ENCODE assay signal across 7 cellular contexts in genomic region chr17:32083549-32083948, GRCh38. TPM values are rescaled to one million over a fixed set of nuclear protein-coding genes. Genes with fewer than 3 reads are reported as not detected.
DNase-seq lines count a peak whose midpoint lies in the region; ATAC-seq and TF ChIP-seq lines count a peak whose summit lies in the region.
"Not testable (repeated sequence)": the region's sequence is repeated elsewhere in the genome, so short reads cannot be mapped to it uniquely, and the experiment has no call there.

No MANE protein-coding gene starts in this region.

- H2AFZ ChIP-seq in OCI-LY1 (ENCODE audit: low read length), result not testable (repeated sequence)

- peak overlapping the region; percentile 93 for H3K9ac ChIP-seq in OCI-LY1 (ENCODE audit: low read length)
- H3K9ac ChIP-seq in skeletal muscle satellite cell (ENCODE audit: low read depth, low read length), result peak overlapping the region; percentile 45

- H3F3A ChIP-seq in OCI-LY1 (ENCODE audit: insufficient read depth, low read length), result not testable (repeated sequence)

- H3K36me3 ChIP-seq in OCI-LY1 (ENCODE audit: insufficient read depth, low read length); skeletal muscle satellite cell (ENCODE audit: insufficient read depth, low read length): not testable (repeated sequence)

- not testable (repeated sequence) for H3K27me3 Mint-ChIP-seq in activated T-cell treated with anti-CD3 and anti-CD28 coated beads, Interleukin-2, amount 50 U/mL, for 24 hours; naive B cell

- ATAC-seq in left ventricle myocardium superior, result peak; percentile 44
- ATAC-seq in naive B cell (ENCODE audit: low read depth in 2 of 2), result peak in 1 of 2 donors; percentile 10

- not testable (repeated sequence) for H3K27ac Mint-ChIP-seq in activated T-cell treated with anti-CD3 and anti-CD28 coated beads, Interleukin-2, amount 50 U/mL, for 24 hours; naive B cell

- not testable (repeated sequence) for DNase-seq in GM12865 (ENCODE audit: low read depth); dorsolateral prefrontal cortex; left ventricle myocardium superior; naive B cell
- peak; percentile 62 for DNase-seq in activated T-cell treated with anti-CD3 and anti-CD28 coated beads, Interleukin-2, amount 50 U/mL, for 24 hours

- intact Hi-C loops in dorsolateral prefrontal cortex (cut with DNase I); left ventricle myocardium superior (cut with micrococcal nuclease): not testable (repeated sequence)

- not testable (repeated sequence) for H3K36me3 Mint-ChIP-seq in activated T-cell treated with anti-CD3 and anti-CD28 coated beads, Interleukin-2, amount 50 U/mL, for 24 hours (ENCODE audit: low read depth); naive B cell

- peak overlapping the region; percentile 78 for H3K4me2 ChIP-seq in OCI-LY1 (ENCODE audit: low read length)
- H3K4me2 ChIP-seq in skeletal muscle satellite cell (ENCODE audit: low read length), result peak overlapping the region; percentile 74

- H3K27ac ChIP-seq in OCI-LY1 (ENCODE audit: low read depth, low read length, poor library complexity, severe bottlenecking), result peak overlapping the region; percentile 86
- H3K27ac ChIP-seq in dorsolateral prefrontal cortex, result peak overlapping the region in 53 of 59 donors; percentile 28 to 88 (median 76)

- H3K27me3 ChIP-seq in OCI-LY1 (ENCODE audit: insufficient read depth, low read length); dorsolateral prefrontal cortex; skeletal muscle satellite cell (ENCODE audit: control insufficient read depth, insufficient read depth, low read length): not testable (repeated sequence)

- H4K20me1 ChIP-seq in OCI-LY1 (ENCODE audit: insufficient read depth, low read length), result not testable (repeated sequence)

- H3K9me2 ChIP-seq in OCI-LY1 (ENCODE audit: low read depth, low read length), result not testable (repeated sequence)

- H3K4me3 Mint-ChIP-seq in activated T-cell treated with anti-CD3 and anti-CD28 coated beads, Interleukin-2, amount 50 U/mL, for 24 hours, result not testable (repeated sequence)
- peak overlapping the region in 6 of 8 donors; percentile 54 to 82 (median 64) for H3K4me3 Mint-ChIP-seq in naive B cell

- peak overlapping the region; percentile 53 for H3K4me3 ChIP-seq in GM12865 (ENCODE audit: low read depth, low read length)
- H3K4me3 ChIP-seq in OCI-LY1 (ENCODE audit: low read depth, low read length, poor library complexity, severe bottlenecking), result peak overlapping the region; percentile 93
- H3K4me3 ChIP-seq in dorsolateral prefrontal cortex, result peak overlapping the region; percentile 19 to 74 (median 58)
- H3K4me3 ChIP-seq in skeletal muscle satellite cell (ENCODE audit: low read length), result peak overlapping the region; percentile 55

- TF ChIP-seq CTCF in GM12865 (IDR thresholded peaks at IDR 0.05; ENCODE audit: insufficient read depth, low read depth, low read length, missing control alignments); OCI-LY1 (IDR thresholded peaks at IDR 0.05; ENCODE audit: low read length); dorsolateral prefrontal cortex (IDR thresholded peaks at IDR 0.05 in 54 of 56, conservative IDR thresholded peaks at IDR 0.05 in 2 of 56; ENCODE audit: low read depth in 1 of 56, partially characterized antibody in 56 of 56): not testable (repeated sequence)

- not testable (repeated sequence) for H3K4me1 Mint-ChIP-seq in activated T-cell treated with anti-CD3 and anti-CD28 coated beads, Interleukin-2, amount 50 U/mL, for 24 hours (ENCODE audit: low read depth)
- peaks cover 0 to 11% (median 0%) of the 10 kb centered on the region in 3 donors for H3K4me1 Mint-ChIP-seq in naive B cell

- H3K9me3 ChIP-seq in OCI-LY1 (ENCODE audit: low read length); skeletal muscle satellite cell (replicated peaks; ENCODE audit: low read length): not testable (repeated sequence)

- peaks cover 18% of the 10 kb centered on the region for H3K4me1 ChIP-seq in OCI-LY1 (ENCODE audit: insufficient read depth, low read length, severe bottlenecking)
- not testable (repeated sequence) for H3K4me1 ChIP-seq in skeletal muscle satellite cell (ENCODE audit: control insufficient read depth, insufficient read depth, low read length)

- H3K9me3 Mint-ChIP-seq in activated T-cell treated with anti-CD3 and anti-CD28 coated beads, Interleukin-2, amount 50 U/mL, for 24 hours; naive B cell: not testable (repeated sequence)

- H3K79me2 ChIP-seq in OCI-LY1 (ENCODE audit: insufficient read depth, low read length), result not testable (repeated sequence)

RNA-seq across cellular contexts. Expression of gene RHOT1, which starts 58.8 kb away (rescaled TPM):
- total RNA-seq in dorsolateral prefrontal cortex (100 to 1,000 TPM in 1 of 120 experiments, 10 to 100 TPM in 119; 56.2 to 102 (median 73.5) TPM), left ventricle myocardium superior (77.3 TPM)
- 10 to 100 TPM; 20.4 to 29.8 (median 27.3) TPM for polyA plus RNA-seq in naive B cell (ENCODE audit: low read depth in 6 of 6)
- 23.8 and 32.3 TPM in 2 replicates for total RNA-seq in skeletal muscle satellite cell (2012; rRNA removed)
